In the genomic region with DNA sequence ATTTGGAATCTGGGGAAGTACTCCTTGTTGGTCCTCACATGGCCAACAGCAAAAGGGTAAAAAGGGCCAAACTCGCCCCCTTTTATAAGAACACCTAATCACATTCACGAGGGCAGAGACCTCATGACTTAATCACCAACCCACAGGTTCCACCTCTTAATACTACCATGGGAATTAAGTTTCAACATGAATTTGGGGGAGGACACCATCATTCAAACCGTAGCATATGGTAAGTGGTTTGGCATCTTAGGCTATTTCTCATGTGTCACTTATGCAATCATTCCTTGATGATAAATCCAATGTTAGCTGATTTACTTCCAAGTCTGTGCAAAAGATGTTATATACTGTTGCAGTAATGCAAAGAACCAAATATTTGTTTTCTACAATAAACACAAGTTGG, we compare ENCODE assay signal across 22 cellular contexts.
"Had no signal": no experiment of that assay in that cellular context is flagged by ENCODE, and none has a peak within 500 bp of the region (broad histone marks: within the 10 kb centered on the region; RNA-seq: fewer than 3 reads in every experiment).

No MANE protein-coding gene starts in this region.

- H3K4me1 ChIP-seq: heart left ventricle, lower lobe of right lung, sigmoid colon, stomach had no signal

- H3K27ac ChIP-seq: coronary artery, heart left ventricle, lower lobe of right lung, neutrophil, sigmoid colon, stomach, thoracic aorta had no signal

- DNase-seq: central memory CD4-positive, alpha-beta T cell; effector CD4-positive, alpha-beta T cell; endodermal cell; foreskin melanocyte; heart left ventricle; hippocampal formation; kidney glomerular epithelial cell; lower lobe of right lung; mesenchymal stem cell; midbrain; posterior cingulate gyrus; sigmoid colon; small intestine; stimulated activated CD4-positive, alpha-beta T cell treated with anti-CD3 and anti-CD28 coated beads, Interleukin-12 subunit alpha, Interleukin-12 subunit beta, amount 100 ng/mL, for 4 hours; stimulated activated naive CD4-positive, alpha-beta T cell; stomach; substantia nigra; trophoblast cell had no signal

- ATAC-seq: heart left ventricle, left lobe of liver, lower lobe of right lung had no signal

- H3K4me3 ChIP-seq: coronary artery, heart left ventricle, lower lobe of right lung, sigmoid colon, stomach, thoracic aorta had no signal

- H3K9me3 ChIP-seq: lower lobe of right lung, neutrophil, sigmoid colon, thoracic aorta had no signal

- H3K36me3 ChIP-seq: heart left ventricle, lower lobe of right lung, neutrophil, sigmoid colon, stomach, thoracic aorta had no signal

- H3K27me3 ChIP-seq: heart left ventricle, neutrophil, sigmoid colon, stomach had no signal
